In the genomic region with DNA sequence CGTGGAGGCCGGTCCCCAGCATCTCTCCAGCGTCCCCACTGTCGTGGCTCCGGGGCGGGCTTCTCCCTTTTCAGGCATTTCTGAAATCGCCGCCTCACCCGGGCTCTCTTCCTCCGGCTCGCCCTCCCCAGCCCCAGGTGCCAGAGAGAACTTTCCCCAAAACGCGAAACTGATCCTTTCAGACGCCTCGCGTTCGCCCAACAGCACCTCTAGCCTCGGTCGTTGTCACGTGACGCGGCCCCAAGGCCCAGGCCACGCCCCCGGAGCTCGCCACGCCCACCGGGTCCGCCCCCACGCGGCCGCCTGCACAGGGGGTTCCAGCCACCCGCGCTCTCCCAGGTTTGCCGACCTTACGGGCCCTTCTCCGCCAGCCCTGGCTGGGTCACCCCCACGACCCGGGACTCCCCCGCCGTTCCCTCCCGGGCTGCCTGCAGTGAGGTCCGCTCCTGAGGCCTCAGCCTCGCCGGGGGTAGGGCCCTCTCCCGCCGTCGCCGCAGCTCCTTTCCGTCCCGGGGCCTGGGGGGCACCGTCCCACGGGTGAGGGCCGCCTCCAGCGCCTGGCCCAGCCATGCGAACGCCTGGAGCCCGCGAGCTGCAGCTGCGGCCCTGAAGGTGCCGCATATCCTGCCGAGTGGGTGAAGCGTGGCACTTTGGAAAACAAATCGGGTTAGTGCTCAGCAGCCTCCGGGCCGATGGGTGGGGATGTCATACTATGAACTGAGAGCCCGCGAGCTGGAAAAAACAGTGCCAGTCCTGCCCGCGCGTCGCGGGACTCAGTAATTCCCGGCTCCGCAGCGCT, we compare ENCODE assay signal across 1 cellular context.
TF ChIP-seq lines count a peak whose summit lies in the region.

No MANE protein-coding gene starts in this region.

TF ChIP-seq in HepG2, 621 proteins besides CTCF, POLR2A, EP300 and RAD21 (continued from another document and continues in another):
- TF ChIP-seq, protein P1, sequence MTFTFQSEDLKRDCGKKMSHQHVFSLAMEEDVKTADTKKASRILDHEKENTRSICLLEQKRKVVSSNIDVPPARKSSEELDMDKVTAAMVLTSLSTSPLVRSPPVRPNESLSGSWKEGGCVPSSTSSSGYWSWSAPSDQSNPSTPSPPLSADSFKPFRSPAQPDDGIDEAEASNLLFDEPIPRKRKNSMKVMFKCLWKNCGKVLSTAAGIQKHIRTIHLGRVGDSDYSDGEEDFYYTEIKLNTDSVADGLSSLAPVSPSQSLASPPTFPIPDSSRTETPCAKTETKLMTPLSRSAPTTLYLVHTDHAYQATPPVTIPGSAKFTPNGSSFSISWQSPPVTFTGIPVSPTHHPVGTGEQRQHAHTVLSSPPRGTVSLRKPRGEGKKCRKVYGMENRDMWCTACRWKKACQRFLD (CRISPR knock-in tag; IDR thresholded peaks at IDR 0.05; ENCODE audit: borderline replicate concordance): 0 out of 2 replicates have a peak, but pooled peaks have one; percentile 60
- TF ChIP-seq FOXP1 (IDR thresholded peaks at IDR 0.05) (no peak), FOXP1 (CRISPR knock-in tag; IDR thresholded peaks at IDR 0.05) (no peak), MAFK (conservative IDR thresholded peaks at IDR 0.05 in 1 of 2, IDR thresholded peaks at IDR 0.05 in 1 of 2; ENCODE audit: low read length in 2 of 2) (no peak), ZMYM3 (CRISPR knock-in tag; IDR thresholded peaks at IDR 0.05) (no peak; the same call in 1 of the 2 replicates), ELF4 (CRISPR knock-in tag; IDR thresholded peaks at IDR 0.05; ENCODE audit: borderline replicate concordance) (0 out of 2 replicates have a peak, but pooled peaks have one; percentile 53), MEF2D (CRISPR knock-in tag; IDR thresholded peaks at IDR 0.05) (no peak), RBAK (CRISPR knock-in tag; IDR thresholded peaks at IDR 0.05) (no peak), ZNF234 (CRISPR knock-in tag; conservative IDR thresholded peaks at IDR 0.05) (0 out of 2 replicates have a peak, but pooled peaks have one; percentile 81), SP2 (CRISPR knock-in tag; IDR thresholded peaks at IDR 0.05) (no peak), NFE2 (CRISPR knock-in tag; IDR thresholded peaks at IDR 0.05) (no peak), IKZF4 (CRISPR knock-in tag; IDR thresholded peaks at IDR 0.05; ENCODE audit: borderline replicate concordance, low read depth, not compliant biosample characterization) (peak; percentile 13), ZNF674 (CRISPR knock-in tag; IDR thresholded peaks at IDR 0.05; ENCODE audit: low read depth) (no peak), RBFOX2 (IDR thresholded peaks at IDR 0.05; ENCODE audit: low read depth, low read length) (peak; percentile 71), SMC3 (IDR thresholded peaks at IDR 0.05; ENCODE audit: low read length) (no peak), SIN3B (IDR thresholded peaks at IDR 0.05; ENCODE audit: low read length) (no peak), ZNF329 (CRISPR knock-in tag; IDR thresholded peaks at IDR 0.05; ENCODE audit: low read depth) (peak; percentile 48; the same call in 1 of the 2 replicates), ZNF766 (CRISPR knock-in tag; IDR thresholded peaks at IDR 0.05; ENCODE audit: borderline replicate concordance) (no peak), CREM (IDR thresholded peaks at IDR 0.05) (no peak), CREM (CRISPR knock-in tag; IDR thresholded peaks at IDR 0.05) (no peak), ZBTB1 (CRISPR knock-in tag; IDR thresholded peaks at IDR 0.05; ENCODE audit: borderline replicate concordance) (no peak), ZFP41 (CRISPR knock-in tag; IDR thresholded peaks at IDR 0.05; ENCODE audit: borderline replicate concordance) (no peak; the same call in 1 of the 2 replicates), NFYB (CRISPR knock-in tag; IDR thresholded peaks at IDR 0.05) (no peak), TARDBP (CRISPR knock-in tag; IDR thresholded peaks at IDR 0.05) (no peak), KDM6A (CRISPR knock-in tag; IDR thresholded peaks at IDR 0.05; ENCODE audit: low read depth) (no peak), ZNF205 (CRISPR knock-in tag; IDR thresholded peaks at IDR 0.05) (no peak), ZNF235 (CRISPR knock-in tag; IDR thresholded peaks at IDR 0.05; ENCODE audit: borderline replicate concordance) (no peak)
- TF ChIP-seq, protein P2, sequence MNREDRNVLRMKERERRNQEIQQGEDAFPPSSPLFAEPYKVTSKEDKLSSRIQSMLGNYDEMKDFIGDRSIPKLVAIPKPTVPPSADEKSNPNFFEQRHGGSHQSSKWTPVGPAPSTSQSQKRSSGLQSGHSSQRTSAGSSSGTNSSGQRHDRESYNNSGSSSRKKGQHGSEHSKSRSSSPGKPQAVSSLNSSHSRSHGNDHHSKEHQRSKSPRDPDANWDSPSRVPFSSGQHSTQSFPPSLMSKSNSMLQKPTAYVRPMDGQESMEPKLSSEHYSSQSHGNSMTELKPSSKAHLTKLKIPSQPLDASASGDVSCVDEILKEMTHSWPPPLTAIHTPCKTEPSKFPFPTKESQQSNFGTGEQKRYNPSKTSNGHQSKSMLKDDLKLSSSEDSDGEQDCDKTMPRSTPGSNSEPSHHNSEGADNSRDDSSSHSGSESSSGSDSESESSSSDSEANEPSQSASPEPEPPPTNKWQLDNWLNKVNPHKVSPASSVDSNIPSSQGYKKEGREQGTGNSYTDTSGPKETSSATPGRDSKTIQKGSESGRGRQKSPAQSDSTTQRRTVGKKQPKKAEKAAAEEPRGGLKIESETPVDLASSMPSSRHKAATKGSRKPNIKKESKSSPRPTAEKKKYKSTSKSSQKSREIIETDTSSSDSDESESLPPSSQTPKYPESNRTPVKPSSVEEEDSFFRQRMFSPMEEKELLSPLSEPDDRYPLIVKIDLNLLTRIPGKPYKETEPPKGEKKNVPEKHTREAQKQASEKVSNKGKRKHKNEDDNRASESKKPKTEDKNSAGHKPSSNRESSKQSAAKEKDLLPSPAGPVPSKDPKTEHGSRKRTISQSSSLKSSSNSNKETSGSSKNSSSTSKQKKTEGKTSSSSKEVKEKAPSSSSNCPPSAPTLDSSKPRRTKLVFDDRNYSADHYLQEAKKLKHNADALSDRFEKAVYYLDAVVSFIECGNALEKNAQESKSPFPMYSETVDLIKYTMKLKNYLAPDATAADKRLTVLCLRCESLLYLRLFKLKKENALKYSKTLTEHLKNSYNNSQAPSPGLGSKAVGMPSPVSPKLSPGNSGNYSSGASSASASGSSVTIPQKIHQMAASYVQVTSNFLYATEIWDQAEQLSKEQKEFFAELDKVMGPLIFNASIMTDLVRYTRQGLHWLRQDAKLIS (CRISPR knock-in tag; IDR thresholded peaks at IDR 0.05): no peak
- TF ChIP-seq, protein P3, sequence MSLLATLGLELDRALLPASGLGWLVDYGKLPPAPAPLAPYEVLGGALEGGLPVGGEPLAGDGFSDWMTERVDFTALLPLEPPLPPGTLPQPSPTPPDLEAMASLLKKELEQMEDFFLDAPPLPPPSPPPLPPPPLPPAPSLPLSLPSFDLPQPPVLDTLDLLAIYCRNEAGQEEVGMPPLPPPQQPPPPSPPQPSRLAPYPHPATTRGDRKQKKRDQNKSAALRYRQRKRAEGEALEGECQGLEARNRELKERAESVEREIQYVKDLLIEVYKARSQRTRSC (CRISPR knock-in tag; IDR thresholded peaks at IDR 0.05; ENCODE audit: low read depth): no peak
- TF ChIP-seq, protein P4, sequence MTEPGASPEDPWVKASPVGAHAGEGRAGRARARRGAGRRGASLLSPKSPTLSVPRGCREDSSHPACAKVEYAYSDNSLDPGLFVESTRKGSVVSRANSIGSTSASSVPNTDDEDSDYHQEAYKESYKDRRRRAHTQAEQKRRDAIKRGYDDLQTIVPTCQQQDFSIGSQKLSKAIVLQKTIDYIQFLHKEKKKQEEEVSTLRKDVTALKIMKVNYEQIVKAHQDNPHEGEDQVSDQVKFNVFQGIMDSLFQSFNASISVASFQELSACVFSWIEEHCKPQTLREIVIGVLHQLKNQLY (CRISPR knock-in tag; IDR thresholded peaks at IDR 0.05): peak; percentile 44; the same call in 1 of the 2 replicates
- TF ChIP-seq, protein P5, sequence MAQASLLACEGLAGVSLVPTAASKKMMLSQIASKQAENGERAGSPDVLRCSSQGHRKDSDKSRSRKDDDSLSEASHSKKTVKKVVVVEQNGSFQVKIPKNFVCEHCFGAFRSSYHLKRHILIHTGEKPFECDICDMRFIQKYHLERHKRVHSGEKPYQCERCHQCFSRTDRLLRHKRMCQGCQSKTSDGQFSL (CRISPR knock-in tag; IDR thresholded peaks at IDR 0.05): peak; percentile 56; the same call in 1 of the 2 replicates
- TF ChIP-seq, protein P6, sequence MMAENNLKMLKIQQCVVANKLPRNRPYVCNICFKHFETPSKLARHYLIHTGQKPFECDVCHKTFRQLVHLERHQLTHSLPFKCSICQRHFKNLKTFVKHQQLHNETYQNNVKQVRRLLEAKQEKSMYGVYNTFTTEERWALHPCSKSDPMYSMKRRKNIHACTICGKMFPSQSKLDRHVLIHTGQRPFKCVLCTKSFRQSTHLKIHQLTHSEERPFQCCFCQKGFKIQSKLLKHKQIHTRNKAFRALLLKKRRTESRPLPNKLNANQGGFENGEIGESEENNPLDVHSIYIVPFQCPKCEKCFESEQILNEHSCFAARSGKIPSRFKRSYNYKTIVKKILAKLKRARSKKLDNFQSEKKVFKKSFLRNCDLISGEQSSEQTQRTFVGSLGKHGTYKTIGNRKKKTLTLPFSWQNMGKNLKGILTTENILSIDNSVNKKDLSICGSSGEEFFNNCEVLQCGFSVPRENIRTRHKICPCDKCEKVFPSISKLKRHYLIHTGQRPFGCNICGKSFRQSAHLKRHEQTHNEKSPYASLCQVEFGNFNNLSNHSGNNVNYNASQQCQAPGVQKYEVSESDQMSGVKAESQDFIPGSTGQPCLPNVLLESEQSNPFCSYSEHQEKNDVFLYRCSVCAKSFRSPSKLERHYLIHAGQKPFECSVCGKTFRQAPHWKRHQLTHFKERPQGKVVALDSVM (CRISPR knock-in tag; IDR thresholded peaks at IDR 0.05): no peak
- TF ChIP-seq, protein P7, sequence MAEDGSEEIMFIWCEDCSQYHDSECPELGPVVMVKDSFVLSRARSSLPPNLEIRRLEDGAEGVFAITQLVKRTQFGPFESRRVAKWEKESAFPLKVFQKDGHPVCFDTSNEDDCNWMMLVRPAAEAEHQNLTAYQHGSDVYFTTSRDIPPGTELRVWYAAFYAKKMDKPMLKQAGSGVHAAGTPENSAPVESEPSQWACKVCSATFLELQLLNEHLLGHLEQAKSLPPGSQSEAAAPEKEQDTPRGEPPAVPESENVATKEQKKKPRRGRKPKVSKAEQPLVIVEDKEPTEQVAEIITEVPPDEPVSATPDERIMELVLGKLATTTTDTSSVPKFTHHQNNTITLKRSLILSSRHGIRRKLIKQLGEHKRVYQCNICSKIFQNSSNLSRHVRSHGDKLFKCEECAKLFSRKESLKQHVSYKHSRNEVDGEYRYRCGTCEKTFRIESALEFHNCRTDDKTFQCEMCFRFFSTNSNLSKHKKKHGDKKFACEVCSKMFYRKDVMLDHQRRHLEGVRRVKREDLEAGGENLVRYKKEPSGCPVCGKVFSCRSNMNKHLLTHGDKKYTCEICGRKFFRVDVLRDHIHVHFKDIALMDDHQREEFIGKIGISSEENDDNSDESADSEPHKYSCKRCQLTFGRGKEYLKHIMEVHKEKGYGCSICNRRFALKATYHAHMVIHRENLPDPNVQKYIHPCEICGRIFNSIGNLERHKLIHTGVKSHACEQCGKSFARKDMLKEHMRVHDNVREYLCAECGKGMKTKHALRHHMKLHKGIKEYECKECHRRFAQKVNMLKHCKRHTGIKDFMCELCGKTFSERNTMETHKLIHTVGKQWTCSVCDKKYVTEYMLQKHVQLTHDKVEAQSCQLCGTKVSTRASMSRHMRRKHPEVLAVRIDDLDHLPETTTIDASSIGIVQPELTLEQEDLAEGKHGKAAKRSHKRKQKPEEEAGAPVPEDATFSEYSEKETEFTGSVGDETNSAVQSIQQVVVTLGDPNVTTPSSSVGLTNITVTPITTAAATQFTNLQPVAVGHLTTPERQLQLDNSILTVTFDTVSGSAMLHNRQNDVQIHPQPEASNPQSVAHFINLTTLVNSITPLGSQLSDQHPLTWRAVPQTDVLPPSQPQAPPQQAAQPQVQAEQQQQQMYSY (CRISPR knock-in tag; IDR thresholded peaks at IDR 0.05): 0 out of 2 replicates have a peak, but pooled peaks have one; percentile 34
- TF ChIP-seq, protein P8, sequence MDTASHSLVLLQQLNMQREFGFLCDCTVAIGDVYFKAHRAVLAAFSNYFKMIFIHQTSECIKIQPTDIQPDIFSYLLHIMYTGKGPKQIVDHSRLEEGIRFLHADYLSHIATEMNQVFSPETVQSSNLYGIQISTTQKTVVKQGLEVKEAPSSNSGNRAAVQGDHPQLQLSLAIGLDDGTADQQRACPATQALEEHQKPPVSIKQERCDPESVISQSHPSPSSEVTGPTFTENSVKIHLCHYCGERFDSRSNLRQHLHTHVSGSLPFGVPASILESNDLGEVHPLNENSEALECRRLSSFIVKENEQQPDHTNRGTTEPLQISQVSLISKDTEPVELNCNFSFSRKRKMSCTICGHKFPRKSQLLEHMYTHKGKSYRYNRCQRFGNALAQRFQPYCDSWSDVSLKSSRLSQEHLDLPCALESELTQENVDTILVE (CRISPR knock-in tag; IDR thresholded peaks at IDR 0.05): no peak
- TF ChIP-seq, protein P9, sequence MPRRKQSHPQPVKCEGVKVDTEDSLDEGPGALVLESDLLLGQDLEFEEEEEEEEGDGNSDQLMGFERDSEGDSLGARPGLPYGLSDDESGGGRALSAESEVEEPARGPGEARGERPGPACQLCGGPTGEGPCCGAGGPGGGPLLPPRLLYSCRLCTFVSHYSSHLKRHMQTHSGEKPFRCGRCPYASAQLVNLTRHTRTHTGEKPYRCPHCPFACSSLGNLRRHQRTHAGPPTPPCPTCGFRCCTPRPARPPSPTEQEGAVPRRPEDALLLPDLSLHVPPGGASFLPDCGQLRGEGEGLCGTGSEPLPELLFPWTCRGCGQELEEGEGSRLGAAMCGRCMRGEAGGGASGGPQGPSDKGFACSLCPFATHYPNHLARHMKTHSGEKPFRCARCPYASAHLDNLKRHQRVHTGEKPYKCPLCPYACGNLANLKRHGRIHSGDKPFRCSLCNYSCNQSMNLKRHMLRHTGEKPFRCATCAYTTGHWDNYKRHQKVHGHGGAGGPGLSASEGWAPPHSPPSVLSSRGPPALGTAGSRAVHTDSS (CRISPR knock-in tag; conservative IDR thresholded peaks at IDR 0.05): no peak
- TF ChIP-seq, protein P10, sequence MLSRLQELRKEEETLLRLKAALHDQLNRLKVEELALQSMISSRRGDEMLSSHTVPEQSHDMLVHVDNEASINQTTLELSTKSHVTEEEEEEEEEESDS (CRISPR knock-in tag; IDR thresholded peaks at IDR 0.05; ENCODE audit: borderline replicate concordance): 0 out of 2 replicates have a peak, but pooled peaks have one; percentile 59
- TF ChIP-seq, protein P11, sequence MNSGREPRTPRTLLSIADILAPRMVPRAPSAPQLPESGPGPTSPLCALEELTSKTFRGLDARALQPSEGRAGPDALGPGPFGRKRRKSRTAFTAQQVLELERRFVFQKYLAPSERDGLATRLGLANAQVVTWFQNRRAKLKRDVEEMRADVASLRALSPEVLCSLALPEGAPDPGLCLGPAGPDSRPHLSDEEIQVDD (CRISPR knock-in tag; IDR thresholded peaks at IDR 0.05; ENCODE audit: borderline replicate concordance): no peak
- TF ChIP-seq, protein P12, sequence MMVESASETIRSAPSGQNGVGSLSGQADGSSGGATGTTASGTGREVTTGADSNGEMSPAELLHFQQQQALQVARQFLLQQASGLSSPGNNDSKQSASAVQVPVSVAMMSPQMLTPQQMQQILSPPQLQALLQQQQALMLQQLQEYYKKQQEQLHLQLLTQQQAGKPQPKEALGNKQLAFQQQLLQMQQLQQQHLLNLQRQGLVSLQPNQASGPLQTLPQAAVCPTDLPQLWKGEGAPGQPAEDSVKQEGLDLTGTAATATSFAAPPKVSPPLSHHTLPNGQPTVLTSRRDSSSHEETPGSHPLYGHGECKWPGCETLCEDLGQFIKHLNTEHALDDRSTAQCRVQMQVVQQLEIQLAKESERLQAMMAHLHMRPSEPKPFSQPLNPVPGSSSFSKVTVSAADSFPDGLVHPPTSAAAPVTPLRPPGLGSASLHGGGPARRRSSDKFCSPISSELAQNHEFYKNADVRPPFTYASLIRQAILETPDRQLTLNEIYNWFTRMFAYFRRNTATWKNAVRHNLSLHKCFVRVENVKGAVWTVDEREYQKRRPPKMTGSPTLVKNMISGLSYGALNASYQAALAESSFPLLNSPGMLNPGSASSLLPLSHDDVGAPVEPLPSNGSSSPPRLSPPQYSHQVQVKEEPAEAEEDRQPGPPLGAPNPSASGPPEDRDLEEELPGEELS (CRISPR knock-in tag; IDR thresholded peaks at IDR 0.05): 0 out of 2 replicates have a peak, but pooled peaks have one; percentile 22
